Comparison of ENCODE assay signal across 24 cellular contexts in the genomic region with DNA sequence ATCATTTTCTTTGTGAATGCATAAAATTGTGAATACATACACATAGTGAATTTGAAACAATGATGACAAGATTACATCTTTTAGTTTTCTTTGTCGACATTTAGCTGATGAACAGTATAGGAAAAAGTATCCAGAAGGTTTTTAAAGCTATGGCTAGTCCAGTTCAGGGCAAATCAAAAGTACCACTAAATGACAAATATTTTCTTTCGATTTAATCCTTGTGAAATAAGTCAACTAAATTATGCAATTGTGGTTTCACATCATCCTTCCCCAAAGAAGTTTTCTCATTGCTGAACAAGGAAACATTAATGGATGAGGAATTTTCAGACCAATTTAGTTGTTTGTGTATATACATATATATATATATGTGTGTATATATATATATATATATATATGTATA.
"Had no signal": no experiment of that assay in that cellular context is flagged by ENCODE, and none has a peak within 500 bp of the region (broad histone marks: within the 10 kb centered on the region; RNA-seq: fewer than 3 reads in every experiment).

No MANE protein-coding gene starts in this region.

- H3K27me3 ChIP-seq: ascending aorta, cardiac muscle cell, gastrocnemius medialis, neural progenitor cell, suprapubic skin, transverse colon, uterus had no signal

- H3K4me3 ChIP-seq: ascending aorta, cardiac muscle cell, gastrocnemius medialis, neural progenitor cell, smooth muscle cell, suprapubic skin, transverse colon, uterus had no signal

- H3K4me1 Mint-ChIP-seq: activated naive CD4-positive, alpha-beta T cell treated with anti-CD3 and anti-CD28 coated beads, Interleukin-2, amount 10 ng/mL, durations not matched to agents 7 days and 5 days; activated naive CD8-positive, alpha-beta T cell treated with anti-CD3 and anti-CD28 coated beads, Interleukin-2, amount 50 U/mL, for 24 hours; naive thymus-derived CD4-positive, alpha-beta T cell; neural progenitor cell; stimulated activated naive CD8-positive, alpha-beta T cell treated with anti-CD3 and anti-CD28 coated beads, Interleukin-15, amount 100 ng/mL, for 72 hours had no signal

- H3K27ac ChIP-seq: ascending aorta, cardiac muscle cell, epithelial cell of prostate, gastrocnemius medialis, neural progenitor cell, suprapubic skin, transverse colon, uterus had no signal

- H2AFZ ChIP-seq: neural progenitor cell had no signal

- H3K36me3 ChIP-seq: ascending aorta, cardiac muscle cell, gastrocnemius medialis, neural progenitor cell, suprapubic skin, transverse colon, uterus had no signal

- H3K36me3 Mint-ChIP-seq: activated naive CD4-positive, alpha-beta T cell treated with anti-CD3 and anti-CD28 coated beads, Interleukin-2, amount 10 ng/mL, durations not matched to agents 7 days and 5 days; naive thymus-derived CD4-positive, alpha-beta T cell; neural progenitor cell had no signal

- DNase-seq: activated CD4-positive, alpha-beta T cell treated with anti-CD3 and anti-CD28 coated beads, Interleukin-2, amount 50 U/mL, for 1 hour; activated CD8-positive, alpha-beta memory T cell treated with anti-CD3 and anti-CD28 coated beads, Interleukin-2, amount 50 U/mL, for 4 hours; activated effector memory CD4-positive, alpha-beta T cell treated with Interleukin-2 at 50 U/mL for 16 hours; activated naive CD4-positive, alpha-beta T cell treated with anti-CD3 and anti-CD28 coated beads, Interleukin-2, amount 10 ng/mL, durations not matched to agents 7 days and 5 days; activated naive CD8-positive, alpha-beta T cell treated with anti-CD3 and anti-CD28 coated beads, Interleukin-2, amount 50 U/mL, for 24 hours; activated T-cell treated with anti-CD3 and anti-CD28 coated beads, Interleukin-2, amount 50 U/mL, for 4 hours; gastrocnemius medialis; head of caudate nucleus; mesenchymal stem cell; naive thymus-derived CD4-positive, alpha-beta T cell; right cardiac atrium; stimulated activated CD4-positive, alpha-beta T cell treated with anti-CD3 and anti-CD28 coated beads, Interleukin-4, amount 100 ng/mL, for 1 hour; stimulated activated naive CD8-positive, alpha-beta T cell treated with anti-CD3 and anti-CD28 coated beads, Interleukin-15, amount 100 ng/mL, for 72 hours; T1000; transverse colon; uterus had no signal

- H3K27ac Mint-ChIP-seq: activated naive CD4-positive, alpha-beta T cell treated with anti-CD3 and anti-CD28 coated beads, Interleukin-2, amount 10 ng/mL, durations not matched to agents 7 days and 5 days; activated naive CD8-positive, alpha-beta T cell treated with anti-CD3 and anti-CD28 coated beads, Interleukin-2, amount 50 U/mL, for 24 hours; naive thymus-derived CD4-positive, alpha-beta T cell; neural progenitor cell; progenitor cell of endocrine pancreas; stimulated activated naive CD8-positive, alpha-beta T cell treated with anti-CD3 and anti-CD28 coated beads, Interleukin-15, amount 100 ng/mL, for 72 hours had no signal

- ATAC-seq: activated CD4-positive, CD25-positive, alpha-beta regulatory T cell treated with anti-CD3 and anti-CD28 coated beads, Interleukin-2, amount 50 U/mL, for 24 hours; activated naive CD8-positive, alpha-beta T cell treated with anti-CD3 and anti-CD28 coated beads, Interleukin-2, amount 50 U/mL, for 24 hours; activated T-cell treated with anti-CD3 and anti-CD28 coated beads, Interleukin-2, amount 50 U/mL, for 4 hours; gastrocnemius medialis; naive thymus-derived CD4-positive, alpha-beta T cell; right cardiac atrium; stimulated activated naive CD8-positive, alpha-beta T cell treated with anti-CD3 and anti-CD28 coated beads, Interleukin-15, amount 100 ng/mL, for 72 hours had no signal

- H3K9me3 Mint-ChIP-seq: activated naive CD4-positive, alpha-beta T cell treated with anti-CD3 and anti-CD28 coated beads, Interleukin-2, amount 10 ng/mL, durations not matched to agents 7 days and 5 days; activated naive CD8-positive, alpha-beta T cell treated with anti-CD3 and anti-CD28 coated beads, Interleukin-2, amount 50 U/mL, for 24 hours; activated T-cell treated with anti-CD3 and anti-CD28 coated beads, Interleukin-2, amount 50 U/mL, for 4 hours; neural progenitor cell had no signal

- H3K27me3 Mint-ChIP-seq: activated naive CD4-positive, alpha-beta T cell treated with anti-CD3 and anti-CD28 coated beads, Interleukin-2, amount 10 ng/mL, durations not matched to agents 7 days and 5 days; activated naive CD8-positive, alpha-beta T cell treated with anti-CD3 and anti-CD28 coated beads, Interleukin-2, amount 50 U/mL, for 24 hours; naive thymus-derived CD4-positive, alpha-beta T cell; progenitor cell of endocrine pancreas; stimulated activated naive CD8-positive, alpha-beta T cell treated with anti-CD3 and anti-CD28 coated beads, Interleukin-15, amount 100 ng/mL, for 72 hours had no signal

- H3K4me3 Mint-ChIP-seq: activated naive CD4-positive, alpha-beta T cell treated with anti-CD3 and anti-CD28 coated beads, Interleukin-2, amount 10 ng/mL, durations not matched to agents 7 days and 5 days; activated naive CD8-positive, alpha-beta T cell treated with anti-CD3 and anti-CD28 coated beads, Interleukin-2, amount 50 U/mL, for 24 hours; activated T-cell treated with anti-CD3 and anti-CD28 coated beads, Interleukin-2, amount 50 U/mL, for 4 hours; naive thymus-derived CD4-positive, alpha-beta T cell; neural progenitor cell; stimulated activated naive CD8-positive, alpha-beta T cell treated with anti-CD3 and anti-CD28 coated beads, Interleukin-15, amount 100 ng/mL, for 72 hours had no signal

- H3K9me3 ChIP-seq: ascending aorta, gastrocnemius medialis, suprapubic skin, transverse colon, uterus had no signal

- H3K9ac ChIP-seq: neural progenitor cell had no signal

- H3K4me1 ChIP-seq: ascending aorta, gastrocnemius medialis, neural progenitor cell, suprapubic skin, transverse colon, uterus had no signal

- H3K4me2 ChIP-seq: neural progenitor cell, smooth muscle cell had no signal
